ENCODE assay signal across 9 cellular contexts in genomic region chr1:164716992-164717703, GRCh38.
DNase-seq lines count a peak whose midpoint lies in the region; ATAC-seq and TF ChIP-seq lines count a peak whose summit lies in the region.
"Had no signal": no experiment of that assay in that cellular context is flagged by ENCODE, and none has a peak within 500 bp of the region (broad histone marks: within the 10 kb centered on the region; RNA-seq: fewer than 3 reads in every experiment).

No MANE protein-coding gene starts in this region.

- peak; percentile 70 for DNase-seq in AG20443 (ENCODE audit: low spot score)
- peak; percentile 62 for DNase-seq in HT1080 (ENCODE audit: low read depth)
- peak; percentile 58 for DNase-seq in brain microvascular endothelial cell
- DNase-seq in NCI-H1694 (lab: John Stamatoyannopoulos, UW) = no peak
- no peak for DNase-seq in WTC11 (ENCODE audit: low spot score)
- DNase-seq in testis = no peak
- no peak for DNase-seq in ovary
- DNase-seq: right lobe of liver had no signal

- ATAC-seq in GM19468 (IDR thresholded peaks at IDR 0.05; ENCODE audit: extremely low read depth, unreplicated experiment) (peak; percentile 80), WTC11 (no peak)

- H3K27ac ChIP-seq in brain microvascular endothelial cell = no peak overlapping the region
- H3K27ac ChIP-seq in testis = no peak overlapping the region
- no peak overlapping the region for H3K27ac ChIP-seq in ovary
- H3K27ac ChIP-seq: right lobe of liver had no signal

- H3K4me3 ChIP-seq in brain microvascular endothelial cell (ENCODE audit: low read depth, low read length) (no peak overlapping the region), testis (no peak overlapping the region), ovary (no peak overlapping the region)
- H3K4me3 ChIP-seq: right lobe of liver had no signal

- CTCF ChIA-PET in WTC11 (lab: Charles Lee) = no interaction called here

- POLR2A ChIA-PET in WTC11 (lab: Charles Lee) = no interaction called here

- H3K27ac Mint-ChIP-seq in WTC11 = no peak overlapping the region

- no peaks in the 10 kb centered on the region for H3K36me3 ChIP-seq in brain microvascular endothelial cell (replicated peaks)
- no peaks in the 10 kb centered on the region for H3K36me3 ChIP-seq in testis (ENCODE audit: low read depth, missing control alignments)
- H3K36me3 ChIP-seq in ovary = no peaks in the 10 kb centered on the region
- H3K36me3 ChIP-seq: right lobe of liver had no signal

- intact Hi-C loops in testis (cut with DNase I; ENCODE audit: low total_unique reads) = no loop called here
- intact Hi-C loops in ovary (cut with DNase I) = loop anchor here in 1 of 4 donors (10.0 kb wide), 1 partner anchor 68 kb away; no protein-coding TSS in a partner anchor

- TF ChIP-seq POLR2A in testis (IDR thresholded peaks at IDR 0.05) = no peak
- TF ChIP-seq POLR2A in ovary (IDR thresholded peaks at IDR 0.05) = no peak

- H3K27me3 Mint-ChIP-seq in WTC11 (ENCODE audit: low read depth) = no peaks in the 10 kb centered on the region

- H3K4me1 Mint-ChIP-seq in WTC11 = peaks cover 27% of the 10 kb centered on the region

- no peaks in the 10 kb centered on the region for H3K27me3 ChIP-seq in brain microvascular endothelial cell (replicated peaks)
- H3K27me3 ChIP-seq in testis = no peaks in the 10 kb centered on the region
- H3K27me3 ChIP-seq in ovary = no peaks in the 10 kb centered on the region
- H3K27me3 ChIP-seq: right lobe of liver had no signal

- TF ChIP-seq EP300 in ovary (IDR thresholded peaks at IDR 0.05) = no peak

- WGBS in testis, 2 donors = 83 to 87% methylated on average over 8 of the region's 8 CpGs
- 90 to 95% (median 93%) methylated on average over 8 of the region's 8 CpGs for WGBS in ovary, 3 donors

- TF ChIP-seq CTCF in brain microvascular endothelial cell (IDR thresholded peaks at IDR 0.05; ENCODE audit: low read depth, low read length, missing control alignments) = no peak
- TF ChIP-seq CTCF in WTC11 (IDR thresholded peaks at IDR 0.05) = no peak
- no peak for TF ChIP-seq CTCF in testis (IDR thresholded peaks at IDR 0.05)
- TF ChIP-seq CTCF in ovary (IDR thresholded peaks at IDR 0.05) = no peak

- no peaks in the 10 kb centered on the region for H3K36me3 Mint-ChIP-seq in WTC11

- no peaks in the 10 kb centered on the region for H3K9me3 ChIP-seq in testis
- no peaks in the 10 kb centered on the region for H3K9me3 ChIP-seq in ovary
- H3K9me3 ChIP-seq: right lobe of liver had no signal

- in situ Hi-C loops in brain microvascular endothelial cell (cut with HindIII; ENCODE audit: low pct_ligation_motif_present, low sequenced_read_pairs) = no loop called here

- H3K4me3 Mint-ChIP-seq in WTC11 = no peak overlapping the region

- H3K9me3 Mint-ChIP-seq in WTC11 = no peaks in the 10 kb centered on the region

- H3K4me1 ChIP-seq in testis (peaks cover 9% of the 10 kb centered on the region), ovary (ENCODE audit: insufficient read depth) (peaks cover 31% of the 10 kb centered on the region)

TF ChIP-seq in WTC11, 78 proteins besides CTCF, POLR2A, EP300 and RAD21:
- no peak for TF ChIP-seq E2F5 (CRISPR knock-in tag; IDR thresholded peaks at IDR 0.05)
- TF ChIP-seq NFATC4 (CRISPR knock-in tag; IDR thresholded peaks at IDR 0.05) = no peak
- TF ChIP-seq CBFB (CRISPR knock-in tag; IDR thresholded peaks at IDR 0.05; ENCODE audit: low read depth) = no peak
- TF ChIP-seq HMGA2 (CRISPR knock-in tag; IDR thresholded peaks at IDR 0.05) = no peak
- TF ChIP-seq ZNF317 (CRISPR knock-in tag; IDR thresholded peaks at IDR 0.05; ENCODE audit: borderline replicate concordance, low read depth) = no peak
- TF ChIP-seq ZBTB21 (CRISPR knock-in tag; IDR thresholded peaks at IDR 0.05; ENCODE audit: borderline replicate concordance) = no peak
- no peak for TF ChIP-seq ZNF396 (CRISPR knock-in tag; IDR thresholded peaks at IDR 0.05; ENCODE audit: borderline replicate concordance)

Comparison
In these comparisons a context has a peak if more than half of its experiments do, and no peak if none do; other contexts are left out.
1. DNase-seq: peak in AG20443 (single experiment), HT1080 (single experiment) and brain microvascular endothelial cell (single experiment); none in NCI-H1694 (single experiment), WTC11 (single experiment), testis (single experiment) and ovary (0 of 5).